16 cellular contexts compared by ENCODE assay signal in the genomic region with DNA sequence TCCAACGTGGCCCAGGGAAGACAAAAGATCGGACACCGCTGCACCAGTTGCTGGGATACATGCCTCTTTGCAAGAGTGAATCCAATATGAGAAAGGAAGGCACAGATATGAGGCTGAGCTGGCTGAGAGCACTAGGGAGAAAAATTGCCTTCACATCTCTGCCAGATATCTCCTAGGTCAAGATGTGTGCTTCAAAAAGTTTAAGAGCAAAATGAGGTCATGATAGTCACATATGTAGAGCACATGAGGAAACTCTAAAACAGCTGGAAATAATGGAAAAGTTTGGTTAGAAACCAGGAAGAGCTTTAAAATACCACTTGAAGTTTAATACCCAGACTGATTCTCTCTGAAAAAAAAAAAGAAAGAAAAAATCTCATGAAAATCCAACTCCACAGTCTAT. TPM values are rescaled to one million over a fixed set of nuclear protein-coding genes. Genes with fewer than 3 reads are reported as not detected.
DNase-seq lines count a peak whose midpoint lies in the region; TF ChIP-seq lines count a peak whose summit lies in the region.
"Had no signal": no experiment of that assay in that cellular context is flagged by ENCODE, and none has a peak within 500 bp of the region (broad histone marks: within the 10 kb centered on the region; RNA-seq: fewer than 3 reads in every experiment).

No MANE protein-coding gene starts in this region.

- no peaks in the 10 kb centered on the region for H3K79me2 ChIP-seq in Loucy (ENCODE audit: insufficient read depth, low read length)
- no peaks in the 10 kb centered on the region for H3K79me2 ChIP-seq in GM23248 (ENCODE audit: insufficient read depth)

- H3K9ac ChIP-seq in Loucy (ENCODE audit: low read depth, low read length, poor library complexity, severe bottlenecking): peak overlapping the region; percentile 96
- H3K9ac ChIP-seq in GM23248: no peak overlapping the region

- H3K9me3 Mint-ChIP-seq in activated naive CD8-positive, alpha-beta T cell (ENCODE audit: low read depth): no peaks in the 10 kb centered on the region
- no peaks in the 10 kb centered on the region for H3K9me3 Mint-ChIP-seq in nephron

- no peaks in the 10 kb centered on the region for H3K9me2 ChIP-seq in Loucy (replicated peaks; ENCODE audit: low read depth, low read length)
- H3K9me2 ChIP-seq in GM23248 (ENCODE audit: insufficient read depth): no peaks in the 10 kb centered on the region

- TF ChIP-seq CTCF in Loucy (conservative IDR thresholded peaks at IDR 0.05; ENCODE audit: low read length) (no peak), nephron (IDR thresholded peaks at IDR 0.05; ENCODE audit: unreplicated experiment in 3 of 3) (no peak), GM13977 (IDR thresholded peaks at IDR 0.05; ENCODE audit: extremely low read depth, insufficient read depth, missing control alignments) (no peak)

- no peaks in the 10 kb centered on the region for H3K36me3 ChIP-seq in Loucy (ENCODE audit: insufficient read depth, low read length)
- no peaks in the 10 kb centered on the region for H3K36me3 ChIP-seq in GM23248 (ENCODE audit: low read depth)
- no peaks in the 10 kb centered on the region for H3K36me3 ChIP-seq in HAP-1 (replicated peaks)
- H3K36me3 ChIP-seq: tibial nerve had no signal

- no peaks in the 10 kb centered on the region for H3K27me3 Mint-ChIP-seq in activated naive CD8-positive, alpha-beta T cell
- peaks cover 2% of the 10 kb centered on the region for H3K27me3 Mint-ChIP-seq in nephron (ENCODE audit: low read depth)

- H3K27ac Mint-ChIP-seq in activated naive CD8-positive, alpha-beta T cell: peak overlapping the region; percentile 3
- H3K27ac Mint-ChIP-seq in nephron: peak overlapping the region; percentile 89 to 98 (median 96)

- no peaks in the 10 kb centered on the region for H3K9me3 ChIP-seq in Loucy (ENCODE audit: insufficient read depth, low read depth, low read length)
- H3K9me3 ChIP-seq in GM23248 (ENCODE audit: low read depth): no peaks in the 10 kb centered on the region
- no peaks in the 10 kb centered on the region for H3K9me3 ChIP-seq in HAP-1
- H3K9me3 ChIP-seq: tibial nerve had no signal

- H3K4me2 ChIP-seq in Loucy (ENCODE audit: low read depth, low read length, poor library complexity, severe bottlenecking) (peak overlapping the region; percentile 86), GM23248 (ENCODE audit: unreplicated experiment) (no peak overlapping the region)

- H3F3A ChIP-seq in Loucy (ENCODE audit: low read depth): peaks cover 36% of the 10 kb centered on the region
- peaks cover 50% of the 10 kb centered on the region for H3F3A ChIP-seq in GM23248 (ENCODE audit: insufficient read depth)

- H3K4me3 ChIP-seq in Loucy (ENCODE audit: low read length, poor library complexity, severe bottlenecking): peak overlapping the region; percentile 82
- no peak overlapping the region for H3K4me3 ChIP-seq in GM23248
- H3K4me3 ChIP-seq in HAP-1: no peak overlapping the region
- H3K4me3 ChIP-seq: tibial nerve had no signal

- H4K20me1 ChIP-seq in Loucy (ENCODE audit: insufficient read depth, low read length, poor library complexity, severe bottlenecking) (no peaks in the 10 kb centered on the region), GM23248 (ENCODE audit: insufficient read depth) (no peaks in the 10 kb centered on the region)

- H3K27ac ChIP-seq in GM23248: no peak overlapping the region
- H3K27ac ChIP-seq: tibial nerve had no signal

- in situ Hi-C loops in GM23248 (cut with MboI): loop anchor here (25.0 kb wide), 1 partner anchor 1833 kb away; a partner anchor contains a TSS
- in situ Hi-C loops in GM13977 (cut with MboI; ENCODE audit: low pct_unique_long_range_greater_than_20kb, low sequenced_read_pairs, unreplicated experiment): loop anchor here (5.0 to 10.0 kb wide), 2 partner anchors 33 to 1836 kb away; a partner anchor contains a TSS
- in situ Hi-C loops in HAP-1 (cut with MboI; ENCODE audit: low sequenced_read_pairs): no loop called here

- H2AFZ ChIP-seq in Loucy (ENCODE audit: low read length) (no peak overlapping the region), GM23248 (no peak overlapping the region; the same call in 1 of the 2 replicates)

- peak overlapping the region; percentile 24 for H3K4me3 Mint-ChIP-seq in activated naive CD8-positive, alpha-beta T cell
- H3K4me3 Mint-ChIP-seq in nephron: peak overlapping the region; percentile 41 to 91 (median 88)

- 38 to 39% methylated on average over 3 of the region's 3 CpGs for WGBS in GM23248 (ENCODE audit: low coverage in 1 of 2, low lambda C conversion rate in 2 of 2, missing lambda C conversion rate in 2 of 2), 2 experiments

- DNase-seq in DMS53 (lab: John Stamatoyannopoulos, UW): peak; percentile 16
- DNase-seq in DMS53 treated with DMSO at 0.1 percent for 48 hours (lab: John Stamatoyannopoulos, UW; ENCODE audit: unreplicated experiment): no peak
- DNase-seq in GM23248: no peak
- DNase-seq in GM13977 (ENCODE audit: low spot score): no peak
- no peak for DNase-seq in HAP-1 (ENCODE audit: low spot score in 2 of 2)
- DNase-seq: 8988T, kidney, MM.1S had no signal

- H3K36me3 Mint-ChIP-seq in activated naive CD8-positive, alpha-beta T cell: peaks cover 3% of the 10 kb centered on the region
- H3K36me3 Mint-ChIP-seq in nephron (ENCODE audit: low read depth): no peaks in the 10 kb centered on the region

- peaks cover 51% of the 10 kb centered on the region for H3K4me1 Mint-ChIP-seq in activated naive CD8-positive, alpha-beta T cell (ENCODE audit: low read depth)
- H3K4me1 Mint-ChIP-seq in nephron: peaks cover 47% of the 10 kb centered on the region

- H3K4me1 ChIP-seq in Loucy (ENCODE audit: insufficient read depth, low read length, poor library complexity, severe bottlenecking) (peaks cover 55% of the 10 kb centered on the region), GM23248 (ENCODE audit: insufficient read depth) (peaks cover 6% of the 10 kb centered on the region; the same call in 1 of the 2 replicates), HAP-1 (no peaks in the 10 kb centered on the region)

- no peaks in the 10 kb centered on the region for H3K27me3 ChIP-seq in Loucy (ENCODE audit: insufficient read depth, low read length, poor library complexity, severe bottlenecking)
- H3K27me3 ChIP-seq in GM23248 (replicated peaks; ENCODE audit: insufficient read depth): no peaks in the 10 kb centered on the region
- H3K27me3 ChIP-seq in HAP-1 (ENCODE audit: low read depth): no peaks in the 10 kb centered on the region

RNA-seq across cellular contexts. Expression of gene OR2B2, which starts 41.7 kb away (rescaled TPM):
- not detected in 2 replicates for total RNA-seq in GM23248 (2014; rRNA removed; shearing (Covaris generic))
- not detected in 2 replicates for polyA plus RNA-seq in GM23248 (2016; fragmentation: Nextera tagmentation; extraction: Ambion mirVana)
- total RNA-seq: chondrocyte, Daoy, kidney, myocyte, Right ventricle myocardium inferior, tibial nerve had no signal
